ENCODE assay signal across 24 cellular contexts in genomic region chr9:6842584-6842947, GRCh38.
DNase-seq lines count a peak whose midpoint lies in the region; ATAC-seq, FAIRE-seq and TF ChIP-seq lines count a peak whose summit lies in the region.
"Had no signal": no experiment of that assay in that cellular context is flagged by ENCODE, and none has a peak within 500 bp of the region (broad histone marks: within the 10 kb centered on the region; RNA-seq: fewer than 3 reads in every experiment).

No MANE protein-coding gene starts in this region.

- no peak overlapping the region for H2AFZ ChIP-seq in astrocyte (ENCODE audit: low read depth, low read length)

- BruUV-seq in MCF 10A (replicated peaks; lab: Mats Ljungman, UMichigan) = no TSS peak

- H4K20me1 ChIP-seq in astrocyte (ENCODE audit: insufficient read depth, low read length) = peaks cover 6% of the 10 kb centered on the region

- POLR2A ChIA-PET in MCF 10A (lab: Yijun Ruan, JAX) = no interaction called here

- no peak overlapping the region for H3K27ac ChIP-seq in breast epithelium
- H3K27ac ChIP-seq in astrocyte (ENCODE audit: low read depth, low read length) = no peak overlapping the region

- no peak overlapping the region for H3K27ac Mint-ChIP-seq in MCF 10A (ENCODE audit: low read depth, unreplicated experiment)
- H3K27ac Mint-ChIP-seq in astrocyte (ENCODE audit: unreplicated experiment) = peak overlapping the region; percentile 81
- H3K27ac Mint-ChIP-seq in stimulated activated naive CD8-positive, alpha-beta T cell treated with anti-CD3 and anti-CD28 coated beads, Interleukin-15, amount 100 ng/mL, for 72 hours = no peak overlapping the region
- H3K27ac Mint-ChIP-seq: T-helper 2 cell treated with Interferon-gamma antibody and Interleukin-4, amounts not matched to agents 5 μg/mL and 100 μg/mL, for 36 hours; type B pancreatic cell had no signal

- H3K4me1 ChIP-seq in breast epithelium (no peaks in the 10 kb centered on the region), astrocyte (ENCODE audit: insufficient read depth, low read length) (peaks cover 9% of the 10 kb centered on the region)

- peak overlapping the region; percentile 20 for H3K4me2 ChIP-seq in astrocyte (ENCODE audit: low read length)

- no peaks in the 10 kb centered on the region for H3K79me2 ChIP-seq in astrocyte (ENCODE audit: insufficient read depth, low read length)

- no peak for FAIRE-seq in astrocyte (lab: Jason Lieb, UNC)
- FAIRE-seq: A204.1, bronchial epithelial cell, frontal cortex, GM12891, H1 had no signal

- H3K4me3 Mint-ChIP-seq in MCF 10A (ENCODE audit: unreplicated experiment) (no peak overlapping the region), astrocyte (ENCODE audit: unreplicated experiment) (no peak overlapping the region)
- no peak overlapping the region for H3K4me3 Mint-ChIP-seq in stimulated activated naive CD8-positive, alpha-beta T cell treated with anti-CD3 and anti-CD28 coated beads, Interleukin-15, amount 100 ng/mL, for 72 hours
- H3K4me3 Mint-ChIP-seq: CD8-positive, alpha-beta memory T cell; T-helper 2 cell treated with Interferon-gamma antibody and Interleukin-4, amounts not matched to agents 5 μg/mL and 100 μg/mL, for 36 hours; type B pancreatic cell had no signal

- CTCF ChIA-PET in MCF 10A (lab: Yijun Ruan, JAX) = interaction anchor here (0.7 to 3.4 kb wide), 2 partner anchors 15 to 981 kb away, joined by 4 to 25 read pairs; no protein-coding TSS in a partner anchor

- intact Hi-C loops in MCF 10A (cut with micrococcal nuclease) (no loop called here), breast epithelium (cut with DNase I; ENCODE audit: low total_unique reads) (no loop called here)

- TF ChIP-seq CTCF in MCF 10A (IDR thresholded peaks at IDR 0.05; ENCODE audit: unreplicated experiment) = no peak
- no peak for TF ChIP-seq CTCF in breast epithelium (IDR thresholded peaks at IDR 0.05)
- TF ChIP-seq CTCF in astrocyte (IDR thresholded peaks at IDR 0.05; ENCODE audit: insufficient read depth, low read depth, low read length) = no peak
- TF ChIP-seq CTCF in fibroblast of villous mesenchyme (IDR thresholded peaks at IDR 0.05; ENCODE audit: insufficient read depth, low read depth, low read length) = no peak

- no peak overlapping the region for H3K9ac ChIP-seq in astrocyte (ENCODE audit: low read length)

- H3K27me3 Mint-ChIP-seq in MCF 10A (ENCODE audit: insufficient read depth, unreplicated experiment) (no peaks in the 10 kb centered on the region), astrocyte (ENCODE audit: low read depth, unreplicated experiment) (no peaks in the 10 kb centered on the region)
- H3K27me3 Mint-ChIP-seq in stimulated activated naive CD8-positive, alpha-beta T cell treated with anti-CD3 and anti-CD28 coated beads, Interleukin-15, amount 100 ng/mL, for 72 hours = no peaks in the 10 kb centered on the region
- H3K27me3 Mint-ChIP-seq: CD8-positive, alpha-beta memory T cell; type B pancreatic cell had no signal

- TF ChIP-seq POLR2A in breast epithelium (IDR thresholded peaks at IDR 0.05) = no peak

- H3K36me3 Mint-ChIP-seq in MCF 10A (ENCODE audit: insufficient read depth, unreplicated experiment) (peaks cover 18% of the 10 kb centered on the region), astrocyte (ENCODE audit: low read depth, unreplicated experiment) (no peaks in the 10 kb centered on the region)

- DNase-seq in MCF 10A (ENCODE audit: unreplicated experiment) = peak; percentile 28
- no peak for DNase-seq in breast epithelium (ENCODE audit: low spot score in 2 of 2)
- peak; percentile 42 for DNase-seq in astrocyte (ENCODE audit: low read depth)
- DNase-seq in fibroblast of villous mesenchyme (ENCODE audit: low read depth) = peak; percentile 72
- no peak for DNase-seq in D341Med (ENCODE audit: low spot score)
- DNase-seq in stimulated activated naive CD8-positive, alpha-beta T cell treated with anti-CD3 and anti-CD28 coated beads, Interleukin-15, amount 100 ng/mL, for 72 hours = no peak
- DNase-seq in AML-193 (lab: John Stamatoyannopoulos, UW) = no peak
- DNase-seq: activated CD4-positive, alpha-beta T cell treated with anti-CD3 and anti-CD28 coated beads for 1 hour; activated naive CD4-positive, alpha-beta T cell treated with Interleukin-2 at 50 U/mL for 16 hours; CD8-positive, alpha-beta memory T cell; effector CD8-positive, alpha-beta T cell; left ventricle myocardium superior; NCI-H1694; NCI-H345; SHP77; stimulated activated naive CD4-positive, alpha-beta T cell treated with Interleukin-2 at 50 U/mL for 16 hours had no signal

- H3K4me3 ChIP-seq in breast epithelium = no peak overlapping the region
- no peak overlapping the region for H3K4me3 ChIP-seq in astrocyte (ENCODE audit: insufficient read depth, low read depth, low read length)
- no peak overlapping the region for H3K4me3 ChIP-seq in fibroblast of villous mesenchyme (ENCODE audit: low read depth, low read length)

- no peaks in the 10 kb centered on the region for H3K4me1 Mint-ChIP-seq in MCF 10A (ENCODE audit: insufficient read depth, unreplicated experiment)
- H3K4me1 Mint-ChIP-seq in astrocyte (ENCODE audit: low read depth, unreplicated experiment) = peaks cover 23% of the 10 kb centered on the region
- peaks cover 14% of the 10 kb centered on the region for H3K4me1 Mint-ChIP-seq in stimulated activated naive CD8-positive, alpha-beta T cell treated with anti-CD3 and anti-CD28 coated beads, Interleukin-15, amount 100 ng/mL, for 72 hours

- H3K36me3 ChIP-seq in breast epithelium = peaks cover 1% of the 10 kb centered on the region
- no peaks in the 10 kb centered on the region for H3K36me3 ChIP-seq in astrocyte (ENCODE audit: insufficient read depth, low read length)

- H3K9me3 ChIP-seq in breast epithelium = no peaks in the 10 kb centered on the region
- no peaks in the 10 kb centered on the region for H3K9me3 ChIP-seq in astrocyte (ENCODE audit: insufficient read depth, low read depth, low read length)

- H3K27me3 ChIP-seq in breast epithelium (no peaks in the 10 kb centered on the region), astrocyte (ENCODE audit: insufficient read depth, low read length) (no peaks in the 10 kb centered on the region)

- H3K9me3 Mint-ChIP-seq in MCF 10A (ENCODE audit: unreplicated experiment) = no peaks in the 10 kb centered on the region
- no peaks in the 10 kb centered on the region for H3K9me3 Mint-ChIP-seq in astrocyte (ENCODE audit: unreplicated experiment)
- no peaks in the 10 kb centered on the region for H3K9me3 Mint-ChIP-seq in stimulated activated naive CD8-positive, alpha-beta T cell treated with anti-CD3 and anti-CD28 coated beads, Interleukin-15, amount 100 ng/mL, for 72 hours
- H3K9me3 Mint-ChIP-seq: CD8-positive, alpha-beta memory T cell; T-helper 2 cell treated with Interferon-gamma antibody and Interleukin-4, amounts not matched to agents 5 μg/mL and 100 μg/mL, for 36 hours; type B pancreatic cell had no signal

- no peak for ATAC-seq in stimulated activated naive CD8-positive, alpha-beta T cell treated with anti-CD3 and anti-CD28 coated beads, Interleukin-15, amount 100 ng/mL, for 72 hours
- no peak for ATAC-seq in GM21390 (IDR thresholded peaks at IDR 0.05; ENCODE audit: unreplicated experiment)
- ATAC-seq: left ventricle myocardium superior had no signal

Comparison
In these comparisons a context has a peak if more than half of its experiments do, and no peak if none do; other contexts are left out.
1. DNase-seq: peak in MCF 10A (single experiment), astrocyte (single experiment) and fibroblast of villous mesenchyme (single experiment); none in breast epithelium (0 of 2), D341Med (single experiment), stimulated activated naive CD8-positive, alpha-beta T cell treated with anti-CD3 and anti-CD28 coated beads, Interleukin-15, amount 100 ng/mL, for 72 hours (0 of 2) and AML-193 (0 of 2).